Comparison of ENCODE assay signal across 1 cellular context in the genomic region with DNA sequence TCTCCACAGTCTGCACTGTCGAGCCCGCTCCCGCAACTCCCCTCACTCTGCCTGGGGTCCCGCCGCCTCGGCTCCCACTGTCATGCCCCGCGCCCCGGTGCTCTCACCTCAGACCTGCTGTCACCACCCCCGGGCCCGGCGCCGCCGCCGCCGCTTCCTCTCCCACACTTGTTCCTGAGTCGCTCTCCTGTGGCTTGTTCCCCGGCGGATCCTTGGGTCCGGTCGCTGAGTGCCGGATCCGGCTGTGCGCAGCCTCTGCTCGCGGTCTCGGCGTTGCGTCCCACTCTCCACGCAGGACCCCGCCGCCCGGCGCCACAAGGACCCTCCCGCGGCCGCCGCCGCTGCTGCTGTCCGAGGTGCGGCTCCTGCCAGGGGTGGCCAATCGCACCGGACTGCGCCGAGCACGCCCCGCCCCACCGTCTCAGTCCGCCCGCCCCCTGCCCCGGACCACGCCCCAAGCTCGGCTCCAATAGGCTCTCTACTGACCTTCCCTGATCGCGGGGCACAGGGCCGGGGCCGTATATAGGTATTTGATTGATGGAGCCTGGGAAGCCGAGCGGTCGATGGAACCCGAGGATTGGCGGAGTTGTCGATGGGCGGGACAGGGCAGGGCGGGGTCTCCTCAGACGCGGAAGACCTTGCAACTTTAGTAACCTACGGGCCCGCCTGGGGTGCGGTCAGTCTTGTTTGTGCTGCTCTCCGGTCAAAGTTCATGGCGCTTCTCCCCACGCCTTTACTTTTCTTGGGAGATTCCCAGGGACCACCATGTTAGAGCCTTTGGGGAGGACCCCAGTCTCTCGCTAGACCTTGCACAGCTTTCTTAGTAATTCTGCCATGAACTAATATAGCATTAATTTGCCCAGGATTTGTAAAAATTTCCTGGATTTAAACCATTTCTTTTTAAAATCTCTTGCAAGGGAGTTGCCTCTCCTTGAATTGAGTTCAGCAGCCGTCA.
TF ChIP-seq lines count a peak whose summit lies in the region.

Gene TAOK3, minus strand, starts transcription at position 367 of the 955 bp plus-strand sequence. CDS start 117,340 bp downstream, outside the sequence.

TF ChIP-seq in HepG2, 621 proteins besides CTCF, POLR2A, EP300 and RAD21 (continued from another document and continues in another):
- TF ChIP-seq ZSCAN21 (CRISPR knock-in tag; IDR thresholded peaks at IDR 0.05; ENCODE audit: borderline replicate concordance): peak; percentile 78; the same call in 1 of the 2 replicates
- TF ChIP-seq FOXO1 (CRISPR knock-in tag; IDR thresholded peaks at IDR 0.05): peak; percentile 44
- TF ChIP-seq, protein P1, sequence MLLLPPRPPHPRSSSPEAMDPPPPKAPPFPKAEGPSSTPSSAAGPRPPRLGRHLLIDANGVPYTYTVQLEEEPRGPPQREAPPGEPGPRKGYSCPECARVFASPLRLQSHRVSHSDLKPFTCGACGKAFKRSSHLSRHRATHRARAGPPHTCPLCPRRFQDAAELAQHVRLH (CRISPR knock-in tag; IDR thresholded peaks at IDR 0.05; ENCODE audit: borderline replicate concordance, low read depth): peak; percentile 10; the same call in 1 of the 2 replicates
- TF ChIP-seq ZMYM4 (CRISPR knock-in tag; IDR thresholded peaks at IDR 0.05): peak; percentile 87
- TF ChIP-seq GZF1 (CRISPR knock-in tag; IDR thresholded peaks at IDR 0.05): no peak
- TF ChIP-seq, protein P2, sequence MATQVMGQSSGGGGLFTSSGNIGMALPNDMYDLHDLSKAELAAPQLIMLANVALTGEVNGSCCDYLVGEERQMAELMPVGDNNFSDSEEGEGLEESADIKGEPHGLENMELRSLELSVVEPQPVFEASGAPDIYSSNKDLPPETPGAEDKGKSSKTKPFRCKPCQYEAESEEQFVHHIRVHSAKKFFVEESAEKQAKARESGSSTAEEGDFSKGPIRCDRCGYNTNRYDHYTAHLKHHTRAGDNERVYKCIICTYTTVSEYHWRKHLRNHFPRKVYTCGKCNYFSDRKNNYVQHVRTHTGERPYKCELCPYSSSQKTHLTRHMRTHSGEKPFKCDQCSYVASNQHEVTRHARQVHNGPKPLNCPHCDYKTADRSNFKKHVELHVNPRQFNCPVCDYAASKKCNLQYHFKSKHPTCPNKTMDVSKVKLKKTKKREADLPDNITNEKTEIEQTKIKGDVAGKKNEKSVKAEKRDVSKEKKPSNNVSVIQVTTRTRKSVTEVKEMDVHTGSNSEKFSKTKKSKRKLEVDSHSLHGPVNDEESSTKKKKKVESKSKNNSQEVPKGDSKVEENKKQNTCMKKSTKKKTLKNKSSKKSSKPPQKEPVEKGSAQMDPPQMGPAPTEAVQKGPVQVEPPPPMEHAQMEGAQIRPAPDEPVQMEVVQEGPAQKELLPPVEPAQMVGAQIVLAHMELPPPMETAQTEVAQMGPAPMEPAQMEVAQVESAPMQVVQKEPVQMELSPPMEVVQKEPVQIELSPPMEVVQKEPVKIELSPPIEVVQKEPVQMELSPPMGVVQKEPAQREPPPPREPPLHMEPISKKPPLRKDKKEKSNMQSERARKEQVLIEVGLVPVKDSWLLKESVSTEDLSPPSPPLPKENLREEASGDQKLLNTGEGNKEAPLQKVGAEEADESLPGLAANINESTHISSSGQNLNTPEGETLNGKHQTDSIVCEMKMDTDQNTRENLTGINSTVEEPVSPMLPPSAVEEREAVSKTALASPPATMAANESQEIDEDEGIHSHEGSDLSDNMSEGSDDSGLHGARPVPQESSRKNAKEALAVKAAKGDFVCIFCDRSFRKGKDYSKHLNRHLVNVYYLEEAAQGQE (IDR thresholded peaks at IDR 0.05; ENCODE audit: borderline replicate concordance in 1 of 2, low read depth in 1 of 2, low read length in 2 of 2): peak; percentile 45 to 80
- no peak for TF ChIP-seq ZFP1 (CRISPR knock-in tag; IDR thresholded peaks at IDR 0.05)
- 0 out of 2 replicates have a peak, but pooled peaks have one; percentile 37 for TF ChIP-seq ATF7-NPFF (CRISPR knock-in tag; IDR thresholded peaks at IDR 0.05; ENCODE audit: low read depth)
- TF ChIP-seq ELF3 (CRISPR knock-in tag; IDR thresholded peaks at IDR 0.05): peak; percentile 55
- peak; percentile 62 for TF ChIP-seq MYC (CRISPR knock-in tag; IDR thresholded peaks at IDR 0.05; ENCODE audit: borderline replicate concordance)
- TF ChIP-seq, protein P3, sequence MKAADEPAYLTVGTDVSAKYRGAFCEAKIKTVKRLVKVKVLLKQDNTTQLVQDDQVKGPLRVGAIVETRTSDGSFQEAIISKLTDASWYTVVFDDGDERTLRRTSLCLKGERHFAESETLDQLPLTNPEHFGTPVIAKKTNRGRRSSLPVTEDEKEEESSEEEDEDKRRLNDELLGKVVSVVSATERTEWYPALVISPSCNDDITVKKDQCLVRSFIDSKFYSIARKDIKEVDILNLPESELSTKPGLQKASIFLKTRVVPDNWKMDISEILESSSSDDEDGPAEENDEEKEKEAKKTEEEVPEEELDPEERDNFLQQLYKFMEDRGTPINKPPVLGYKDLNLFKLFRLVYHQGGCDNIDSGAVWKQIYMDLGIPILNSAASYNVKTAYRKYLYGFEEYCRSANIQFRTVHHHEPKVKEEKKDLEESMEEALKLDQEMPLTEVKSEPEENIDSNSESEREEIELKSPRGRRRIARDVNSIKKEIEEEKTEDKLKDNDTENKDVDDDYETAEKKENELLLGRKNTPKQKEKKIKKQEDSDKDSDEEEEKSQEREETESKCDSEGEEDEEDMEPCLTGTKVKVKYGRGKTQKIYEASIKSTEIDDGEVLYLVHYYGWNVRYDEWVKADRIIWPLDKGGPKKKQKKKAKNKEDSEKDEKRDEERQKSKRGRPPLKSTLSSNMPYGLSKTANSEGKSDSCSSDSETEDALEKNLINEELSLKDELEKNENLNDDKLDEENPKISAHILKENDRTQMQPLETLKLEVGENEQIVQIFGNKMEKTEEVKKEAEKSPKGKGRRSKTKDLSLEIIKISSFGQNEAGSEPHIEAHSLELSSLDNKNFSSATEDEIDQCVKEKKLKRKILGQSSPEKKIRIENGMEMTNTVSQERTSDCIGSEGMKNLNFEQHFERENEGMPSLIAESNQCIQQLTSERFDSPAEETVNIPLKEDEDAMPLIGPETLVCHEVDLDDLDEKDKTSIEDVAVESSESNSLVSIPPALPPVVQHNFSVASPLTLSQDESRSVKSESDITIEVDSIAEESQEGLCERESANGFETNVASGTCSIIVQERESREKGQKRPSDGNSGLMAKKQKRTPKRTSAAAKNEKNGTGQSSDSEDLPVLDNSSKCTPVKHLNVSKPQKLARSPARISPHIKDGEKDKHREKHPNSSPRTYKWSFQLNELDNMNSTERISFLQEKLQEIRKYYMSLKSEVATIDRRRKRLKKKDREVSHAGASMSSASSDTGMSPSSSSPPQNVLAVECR (CRISPR knock-in tag; IDR thresholded peaks at IDR 0.05; ENCODE audit: borderline replicate concordance): peak; percentile 95
- TF ChIP-seq GATAD2A (CRISPR knock-in tag; IDR thresholded peaks at IDR 0.05): peak; percentile 39; the same call in 1 of the 2 replicates
- peak; percentile 67 for TF ChIP-seq ZNF883 (CRISPR knock-in tag; IDR thresholded peaks at IDR 0.05; ENCODE audit: not compliant biosample characterization)
- TF ChIP-seq, protein P4, sequence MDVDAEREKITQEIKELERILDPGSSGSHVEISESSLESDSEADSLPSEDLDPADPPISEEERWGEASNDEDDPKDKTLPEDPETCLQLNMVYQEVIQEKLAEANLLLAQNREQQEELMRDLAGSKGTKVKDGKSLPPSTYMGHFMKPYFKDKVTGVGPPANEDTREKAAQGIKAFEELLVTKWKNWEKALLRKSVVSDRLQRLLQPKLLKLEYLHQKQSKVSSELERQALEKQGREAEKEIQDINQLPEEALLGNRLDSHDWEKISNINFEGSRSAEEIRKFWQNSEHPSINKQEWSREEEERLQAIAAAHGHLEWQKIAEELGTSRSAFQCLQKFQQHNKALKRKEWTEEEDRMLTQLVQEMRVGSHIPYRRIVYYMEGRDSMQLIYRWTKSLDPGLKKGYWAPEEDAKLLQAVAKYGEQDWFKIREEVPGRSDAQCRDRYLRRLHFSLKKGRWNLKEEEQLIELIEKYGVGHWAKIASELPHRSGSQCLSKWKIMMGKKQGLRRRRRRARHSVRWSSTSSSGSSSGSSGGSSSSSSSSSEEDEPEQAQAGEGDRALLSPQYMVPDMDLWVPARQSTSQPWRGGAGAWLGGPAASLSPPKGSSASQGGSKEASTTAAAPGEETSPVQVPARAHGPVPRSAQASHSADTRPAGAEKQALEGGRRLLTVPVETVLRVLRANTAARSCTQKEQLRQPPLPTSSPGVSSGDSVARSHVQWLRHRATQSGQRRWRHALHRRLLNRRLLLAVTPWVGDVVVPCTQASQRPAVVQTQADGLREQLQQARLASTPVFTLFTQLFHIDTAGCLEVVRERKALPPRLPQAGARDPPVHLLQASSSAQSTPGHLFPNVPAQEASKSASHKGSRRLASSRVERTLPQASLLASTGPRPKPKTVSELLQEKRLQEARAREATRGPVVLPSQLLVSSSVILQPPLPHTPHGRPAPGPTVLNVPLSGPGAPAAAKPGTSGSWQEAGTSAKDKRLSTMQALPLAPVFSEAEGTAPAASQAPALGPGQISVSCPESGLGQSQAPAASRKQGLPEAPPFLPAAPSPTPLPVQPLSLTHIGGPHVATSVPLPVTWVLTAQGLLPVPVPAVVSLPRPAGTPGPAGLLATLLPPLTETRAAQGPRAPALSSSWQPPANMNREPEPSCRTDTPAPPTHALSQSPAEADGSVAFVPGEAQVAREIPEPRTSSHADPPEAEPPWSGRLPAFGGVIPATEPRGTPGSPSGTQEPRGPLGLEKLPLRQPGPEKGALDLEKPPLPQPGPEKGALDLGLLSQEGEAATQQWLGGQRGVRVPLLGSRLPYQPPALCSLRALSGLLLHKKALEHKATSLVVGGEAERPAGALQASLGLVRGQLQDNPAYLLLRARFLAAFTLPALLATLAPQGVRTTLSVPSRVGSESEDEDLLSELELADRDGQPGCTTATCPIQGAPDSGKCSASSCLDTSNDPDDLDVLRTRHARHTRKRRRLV (CRISPR knock-in tag; IDR thresholded peaks at IDR 0.05): no peak
- no peak for TF ChIP-seq GFI1 (CRISPR knock-in tag; IDR thresholded peaks at IDR 0.05; ENCODE audit: borderline replicate concordance)
- TF ChIP-seq MAZ (IDR thresholded peaks at IDR 0.05; ENCODE audit: borderline replicate concordance, low read depth, low read length): peak; percentile 46; the same call in 1 of the 2 replicates
- TF ChIP-seq MAZ (CRISPR knock-in tag; IDR thresholded peaks at IDR 0.05; ENCODE audit: low read depth): peak; percentile 26
- peak; percentile 78 for TF ChIP-seq NKX3-1 (CRISPR knock-in tag; IDR thresholded peaks at IDR 0.05)
- TF ChIP-seq SAFB2 (CRISPR knock-in tag; IDR thresholded peaks at IDR 0.05; ENCODE audit: borderline replicate concordance, low read depth): 0 out of 2 replicates have a peak, but pooled peaks have one; percentile 35
- no peak; the same call in 1 of the 2 replicates for TF ChIP-seq ZNF792 (CRISPR knock-in tag; IDR thresholded peaks at IDR 0.05)
- TF ChIP-seq, protein P5, sequence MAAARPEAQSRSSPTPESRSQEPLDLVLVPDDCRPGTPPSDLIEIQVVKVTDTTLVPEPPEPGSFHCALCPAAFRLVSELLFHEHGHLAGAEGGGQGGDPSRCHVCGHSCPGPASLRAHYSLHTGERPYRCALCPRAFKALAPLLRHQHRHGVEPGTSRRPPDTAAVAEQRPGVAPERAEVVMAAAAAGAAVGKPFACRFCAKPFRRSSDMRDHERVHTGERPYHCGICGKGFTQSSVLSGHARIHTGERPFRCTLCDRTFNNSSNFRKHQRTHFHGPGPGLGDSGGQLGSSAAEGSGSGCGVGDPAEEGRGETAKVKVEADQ (CRISPR knock-in tag; IDR thresholded peaks at IDR 0.05; ENCODE audit: borderline replicate concordance): no peak
- TF ChIP-seq, protein P6, sequence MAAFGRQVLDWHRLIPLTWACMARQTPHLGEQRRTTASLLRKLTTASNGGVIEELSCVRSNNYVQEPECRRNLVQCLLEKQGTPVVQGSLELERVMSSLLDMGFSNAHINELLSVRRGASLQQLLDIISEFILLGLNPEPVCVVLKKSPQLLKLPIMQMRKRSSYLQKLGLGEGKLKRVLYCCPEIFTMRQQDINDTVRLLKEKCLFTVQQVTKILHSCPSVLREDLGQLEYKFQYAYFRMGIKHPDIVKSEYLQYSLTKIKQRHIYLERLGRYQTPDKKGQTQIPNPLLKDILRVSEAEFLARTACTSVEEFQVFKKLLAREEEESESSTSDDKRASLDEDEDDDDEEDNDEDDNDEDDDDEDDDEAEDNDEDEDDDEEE (CRISPR knock-in tag; IDR thresholded peaks at IDR 0.05): no peak
- no peak for TF ChIP-seq MED8 (CRISPR knock-in tag; IDR thresholded peaks at IDR 0.05; ENCODE audit: insufficient replicate concordance)
- TF ChIP-seq SNAI1 (CRISPR knock-in tag; IDR thresholded peaks at IDR 0.05; ENCODE audit: borderline replicate concordance): no peak
- TF ChIP-seq HCFC1 (IDR thresholded peaks at IDR 0.05; ENCODE audit: low read depth, low read length): peak; percentile 43; the same call in 1 of the 2 replicates
- peak; percentile 82 for TF ChIP-seq RBFOX2 (IDR thresholded peaks at IDR 0.05; ENCODE audit: low read depth, low read length)
- no peak for TF ChIP-seq SIX4 (CRISPR knock-in tag; IDR thresholded peaks at IDR 0.05)
- no peak for TF ChIP-seq ZNF619 (CRISPR knock-in tag; IDR thresholded peaks at IDR 0.05)
- peak; percentile 82 for TF ChIP-seq PHF20 (CRISPR knock-in tag; IDR thresholded peaks at IDR 0.05)
- 0 out of 2 replicates have a peak, but pooled peaks have one; percentile 30 for TF ChIP-seq BRD4 (CRISPR knock-in tag; IDR thresholded peaks at IDR 0.05)
- TF ChIP-seq RBM39 (IDR thresholded peaks at IDR 0.05; ENCODE audit: low read depth, low read length, poor library complexity, severe bottlenecking): peak; percentile 77
- no peak for TF ChIP-seq ATF2 (CRISPR knock-in tag; IDR thresholded peaks at IDR 0.05)
- TF ChIP-seq MEIS2 (CRISPR knock-in tag; IDR thresholded peaks at IDR 0.05): 0 out of 2 replicates have a peak, but pooled peaks have one; percentile 2
- TF ChIP-seq AGO2 (optimal IDR thresholded peaks at IDR 0.05; ENCODE audit: low read depth, low read length): peak; percentile 60
- no peak for TF ChIP-seq ZNF207 (IDR thresholded peaks at IDR 0.05; ENCODE audit: borderline replicate concordance)
- no peak for TF ChIP-seq HMGA1 (CRISPR knock-in tag; conservative IDR thresholded peaks at IDR 0.05)
- TF ChIP-seq ATF7 (IDR thresholded peaks at IDR 0.05): no peak
- no peak for TF ChIP-seq ATF7 (CRISPR knock-in tag; IDR thresholded peaks at IDR 0.05)
- TF ChIP-seq ZNF746 (CRISPR knock-in tag; IDR thresholded peaks at IDR 0.05): no peak
- no peak for TF ChIP-seq NFRKB (IDR thresholded peaks at IDR 0.05)
